Comparison of ENCODE assay signal across 1 cellular context in genomic region chr21:44878053-44878982, GRCh38.
A peak's percentile ranks its signal among the peaks of the same experiment; 100 is the strongest.
TF ChIP-seq lines count a peak whose summit lies in the region.

No MANE protein-coding gene starts in this region.

TF ChIP-seq in HepG2, 621 proteins besides CTCF, POLR2A, EP300 and RAD21 (continued from another document and continues in another):
- no peak for TF ChIP-seq ZBTB4 (CRISPR knock-in tag; IDR thresholded peaks at IDR 0.05; ENCODE audit: borderline replicate concordance)
- TF ChIP-seq ZNF614 (CRISPR knock-in tag; IDR thresholded peaks at IDR 0.05; ENCODE audit: borderline replicate concordance), result peak; percentile 79
- no peak for TF ChIP-seq DR1 (CRISPR knock-in tag; IDR thresholded peaks at IDR 0.05)
- TF ChIP-seq ZNF383 (CRISPR knock-in tag; IDR thresholded peaks at IDR 0.05; ENCODE audit: borderline replicate concordance), result peak; percentile 50; the same call in 1 of the 2 replicates
- TF ChIP-seq MBD4 (IDR thresholded peaks at IDR 0.05; ENCODE audit: borderline replicate concordance, low read length), result no peak
- no peak for TF ChIP-seq PHF20 (CRISPR knock-in tag; IDR thresholded peaks at IDR 0.05)
- TF ChIP-seq, protein P1, sequence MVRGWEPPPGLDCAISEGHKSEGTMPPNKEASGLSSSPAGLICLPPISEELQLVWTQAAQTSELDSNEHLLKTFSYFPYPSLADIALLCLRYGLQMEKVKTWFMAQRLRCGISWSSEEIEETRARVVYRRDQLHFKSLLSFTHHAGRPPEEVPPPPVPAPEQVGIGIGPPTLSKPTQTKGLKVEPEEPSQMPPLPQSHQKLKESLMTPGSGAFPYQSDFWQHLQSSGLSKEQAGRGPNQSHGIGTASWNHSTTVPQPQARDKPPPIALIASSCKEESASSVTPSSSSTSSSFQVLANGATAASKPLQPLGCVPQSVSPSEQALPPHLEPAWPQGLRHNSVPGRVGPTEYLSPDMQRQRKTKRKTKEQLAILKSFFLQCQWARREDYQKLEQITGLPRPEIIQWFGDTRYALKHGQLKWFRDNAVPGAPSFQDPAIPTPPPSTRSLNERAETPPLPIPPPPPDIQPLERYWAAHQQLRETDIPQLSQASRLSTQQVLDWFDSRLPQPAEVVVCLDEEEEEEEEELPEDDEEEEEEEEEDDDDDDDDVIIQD (CRISPR knock-in tag; IDR thresholded peaks at IDR 0.05; ENCODE audit: low read depth), result peak; percentile 70; the same call in 1 of the 2 replicates
- TF ChIP-seq HMG20B (CRISPR knock-in tag; conservative IDR thresholded peaks at IDR 0.05), result no peak; the same call in 1 of the 2 replicates
- no peak for TF ChIP-seq ZNF761 (CRISPR knock-in tag; conservative IDR thresholded peaks at IDR 0.05)
- peak; percentile 92 for TF ChIP-seq PHF21A (CRISPR knock-in tag; IDR thresholded peaks at IDR 0.05)
- TF ChIP-seq MEIS1 (CRISPR knock-in tag; IDR thresholded peaks at IDR 0.05; ENCODE audit: borderline replicate concordance), result no peak
- peak; percentile 34 for TF ChIP-seq PATZ1 (CRISPR knock-in tag; IDR thresholded peaks at IDR 0.05)
- TF ChIP-seq PBX2 (CRISPR knock-in tag; IDR thresholded peaks at IDR 0.05), result no peak
- no peak for TF ChIP-seq ZNF749 (CRISPR knock-in tag; IDR thresholded peaks at IDR 0.05; ENCODE audit: borderline replicate concordance)
- TF ChIP-seq HNRNPLL (IDR thresholded peaks at IDR 0.05; ENCODE audit: low read depth, low read length, poor library complexity, severe bottlenecking), result no peak
- TF ChIP-seq ZBTB49 (CRISPR knock-in tag; IDR thresholded peaks at IDR 0.05; ENCODE audit: borderline replicate concordance), result no peak
- no peak for TF ChIP-seq ZNF230 (CRISPR knock-in tag; IDR thresholded peaks at IDR 0.05)
- TF ChIP-seq AFF4 (CRISPR knock-in tag; IDR thresholded peaks at IDR 0.05), result no peak
- no peak for TF ChIP-seq NFIB (CRISPR knock-in tag; IDR thresholded peaks at IDR 0.05; ENCODE audit: borderline replicate concordance)
- TF ChIP-seq, protein P2, sequence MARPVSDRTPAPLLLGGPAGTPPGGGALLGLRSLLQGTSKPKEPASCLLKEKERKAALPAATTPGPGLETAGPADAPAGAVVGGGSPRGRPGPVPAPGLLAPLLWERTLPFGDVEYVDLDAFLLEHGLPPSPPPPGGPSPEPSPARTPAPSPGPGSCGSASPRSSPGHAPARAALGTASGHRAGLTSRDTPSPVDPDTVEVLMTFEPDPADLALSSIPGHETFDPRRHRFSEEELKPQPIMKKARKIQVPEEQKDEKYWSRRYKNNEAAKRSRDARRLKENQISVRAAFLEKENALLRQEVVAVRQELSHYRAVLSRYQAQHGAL (CRISPR knock-in tag; IDR thresholded peaks at IDR 0.05; ENCODE audit: not compliant biosample characterization), result no peak
- no peak for TF ChIP-seq TEAD2 (CRISPR knock-in tag; IDR thresholded peaks at IDR 0.05)
- TF ChIP-seq CEBPB (IDR thresholded peaks at IDR 0.05; ENCODE audit: borderline replicate concordance, low read depth, low read length), result peak; percentile 82
- no peak for TF ChIP-seq ZNF382 (CRISPR knock-in tag; IDR thresholded peaks at IDR 0.05; ENCODE audit: borderline replicate concordance)
- no peak for TF ChIP-seq CCDC6 (CRISPR knock-in tag; IDR thresholded peaks at IDR 0.05)
- TF ChIP-seq, protein P3, sequence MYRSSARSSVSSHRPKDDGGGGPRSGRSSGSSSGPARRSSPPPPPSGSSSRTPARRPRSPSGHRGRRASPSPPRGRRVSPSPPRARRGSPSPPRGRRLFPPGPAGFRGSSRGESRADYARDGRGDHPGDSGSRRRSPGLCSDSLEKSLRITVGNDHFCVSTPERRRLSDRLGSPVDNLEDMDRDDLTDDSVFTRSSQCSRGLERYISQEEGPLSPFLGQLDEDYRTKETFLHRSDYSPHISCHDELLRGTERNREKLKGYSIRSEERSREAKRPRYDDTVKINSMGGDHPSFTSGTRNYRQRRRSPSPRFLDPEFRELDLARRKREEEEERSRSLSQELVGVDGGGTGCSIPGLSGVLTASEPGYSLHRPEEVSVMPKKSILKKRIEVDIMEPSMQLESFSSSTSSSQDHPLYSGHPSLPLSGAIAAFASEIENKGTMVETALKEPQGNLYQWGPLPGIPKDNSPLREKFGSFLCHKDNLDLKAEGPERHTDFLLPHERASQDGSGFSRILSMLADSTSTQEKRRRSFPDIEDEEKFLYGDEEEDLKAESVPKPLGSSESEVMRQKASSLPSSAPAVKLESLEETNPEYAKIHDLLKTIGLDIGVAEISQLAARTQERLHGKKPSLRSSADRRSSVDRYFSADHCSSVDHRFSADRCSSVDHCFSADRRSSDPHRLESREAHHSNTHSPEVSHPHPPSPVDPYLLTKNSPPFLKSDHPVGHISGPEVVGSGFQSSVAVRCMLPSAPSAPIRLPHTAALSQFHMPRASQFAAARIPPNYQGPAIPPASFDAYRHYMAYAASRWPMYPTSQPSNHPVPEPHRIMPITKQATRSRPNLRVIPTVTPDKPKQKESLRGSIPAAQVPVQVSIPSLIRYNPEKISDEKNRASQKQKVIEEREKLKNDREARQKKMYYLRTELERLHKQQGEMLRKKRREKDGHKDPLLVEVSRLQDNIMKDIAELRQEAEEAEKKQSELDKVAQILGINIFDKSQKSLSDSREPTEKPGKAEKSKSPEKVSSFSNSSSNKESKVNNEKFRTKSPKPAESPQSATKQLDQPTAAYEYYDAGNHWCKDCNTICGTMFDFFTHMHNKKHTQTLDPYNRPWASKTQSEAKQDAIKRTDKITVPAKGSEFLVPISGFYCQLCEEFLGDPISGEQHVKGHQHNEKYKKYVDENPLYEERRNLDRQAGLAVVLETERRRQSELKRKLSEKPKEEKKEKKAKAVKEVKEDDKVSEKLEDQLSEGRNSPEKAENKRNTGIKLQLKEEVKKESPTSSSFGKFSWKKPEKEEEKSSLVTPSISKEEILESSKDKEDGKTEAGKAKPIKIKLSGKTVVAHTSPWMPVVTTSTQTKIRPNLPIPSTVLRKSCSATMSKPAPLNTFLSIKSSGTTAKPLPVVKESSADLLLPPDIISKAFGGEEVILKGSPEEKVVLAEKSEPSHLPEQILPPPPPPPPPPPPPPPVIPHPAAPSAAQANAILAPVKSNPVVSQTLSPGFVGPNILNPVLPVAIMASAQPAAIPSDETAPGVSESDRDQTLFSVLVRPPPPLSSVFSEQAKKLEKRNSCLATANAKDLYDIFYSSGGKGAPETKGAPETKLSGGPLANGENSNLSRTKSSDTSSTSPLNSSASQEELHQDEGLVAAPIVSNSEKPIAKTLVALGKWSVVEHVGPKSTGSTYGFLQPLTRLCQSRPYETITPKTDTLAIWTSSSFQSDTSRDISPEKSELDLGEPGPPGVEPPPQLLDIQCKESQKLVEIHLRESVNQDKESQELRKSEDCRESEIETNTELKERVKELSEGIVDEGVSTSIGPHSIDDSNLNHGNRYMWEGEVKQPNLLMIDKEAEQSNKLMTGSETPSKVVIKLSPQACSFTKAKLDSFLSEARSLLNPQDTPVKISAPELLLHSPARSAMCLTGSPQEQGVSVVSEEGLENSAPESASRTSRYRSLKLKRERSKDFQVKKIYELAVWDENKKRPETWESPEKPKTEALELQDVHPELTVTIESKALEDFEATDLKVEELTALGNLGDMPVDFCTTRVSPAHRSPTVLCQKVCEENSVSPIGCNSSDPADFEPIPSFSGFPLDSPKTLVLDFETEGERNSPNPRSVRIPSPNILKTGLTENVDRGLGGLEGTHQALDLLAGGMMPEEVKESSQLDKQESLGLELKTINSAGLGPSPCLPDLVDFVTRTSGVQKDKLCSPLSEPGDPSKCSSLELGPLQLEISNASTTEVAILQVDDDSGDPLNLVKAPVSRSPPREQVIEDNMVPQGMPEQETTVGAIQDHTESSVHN (CRISPR knock-in tag; IDR thresholded peaks at IDR 0.05), result no peak
